Comparison of ENCODE assay signal across 23 cellular contexts in genomic region chr3:72405943-72406585, GRCh38. TPM values are rescaled to one million over a fixed set of nuclear protein-coding genes. Genes with fewer than 3 reads are reported as not detected.
A peak's percentile ranks its signal among the peaks of the same experiment; 100 is the strongest.
DNase-seq lines count a peak whose midpoint lies in the region; ATAC-seq and TF ChIP-seq lines count a peak whose summit lies in the region.
"Had no signal": no experiment of that assay in that cellular context is flagged by ENCODE, and none has a peak within 500 bp of the region (broad histone marks: within the 10 kb centered on the region; RNA-seq: fewer than 3 reads in every experiment).

No MANE protein-coding gene starts in this region.

- H3K4me1 ChIP-seq in heart left ventricle (peaks cover 0 to 79% (median 41%) of the 10 kb centered on the region in 12 donors), endodermal cell (ENCODE audit: control insufficient read depth, insufficient read depth, low read length) (peaks cover 37% of the 10 kb centered on the region)
- H3K4me1 ChIP-seq in naive thymus-derived CD4-positive, alpha-beta T cell (ENCODE audit: control insufficient read depth in 2 of 2, insufficient read depth in 2 of 2, low read length in 2 of 2): peaks cover 6 to 17% of the 10 kb centered on the region in 2 donors

- peaks cover 89% of the 10 kb centered on the region for H3K4me1 Mint-ChIP-seq in endodermal cell
- H3K4me1 Mint-ChIP-seq in naive thymus-derived CD4-positive, alpha-beta T cell: peaks cover 61 to 99% (median 93%) of the 10 kb centered on the region in 7 donors
- peaks cover 51% of the 10 kb centered on the region for H3K4me1 Mint-ChIP-seq in type B pancreatic cell (ENCODE audit: unreplicated experiment)

- no peak for DNase-seq in heart left ventricle
- no peak for DNase-seq in cardiac septum (ENCODE audit: low spot score)
- DNase-seq in endodermal cell: no peak
- no peak for DNase-seq in naive thymus-derived CD4-positive, alpha-beta T cell
- DNase-seq in type B pancreatic cell (ENCODE audit: extremely low spot score, unreplicated experiment): no peak
- no peak for DNase-seq in NCI-H774 (lab: John Stamatoyannopoulos, UW)
- DNase-seq in NCI-H524 treated with DMSO at 0.1 percent for 48 hours (lab: John Stamatoyannopoulos, UW): no peak
- DNase-seq: activated B cell treated with CpG ODN at 0.5 μM for 24 hours; activated CD8-positive, alpha-beta T cell treated with anti-CD3 and anti-CD28 coated beads, Interleukin-2, amount 10 ng/mL, durations not matched to agents 7 days and 5 days; activated naive CD4-positive, alpha-beta T cell treated with anti-CD3 and anti-CD28 coated beads, Interleukin-2, amount 50 U/mL, for 16 hours; activated T-cell treated with anti-CD3 and anti-CD28 coated beads, Interleukin-2, amount 50 U/mL, for 4 hours; CD4-positive, alpha-beta memory T cell; DMS79 treated with DMSO at 0.1 percent for 48 hours; glutamatergic neuron; mammary epithelial cell; naive thymus-derived CD8-positive, alpha-beta T cell; NCI-H1930; SHP77 treated with DMSO at 0.1 percent for 48 hours had no signal

- TF ChIP-seq CTCF in heart left ventricle (IDR thresholded peaks at IDR 0.05) (no peak), endodermal cell (conservative IDR thresholded peaks at IDR 0.05) (no peak), type B pancreatic cell (conservative IDR thresholded peaks at IDR 0.05) (no peak)

- intact Hi-C loops in heart left ventricle (cut with DNase I) (no loop called here), cardiac septum (cut with DNase I) (loop anchor here (5.0 kb wide), 1 partner anchor 36 kb away; no protein-coding TSS in a partner anchor)
- intact Hi-C loops in naive thymus-derived CD4-positive, alpha-beta T cell (cut with micrococcal nuclease): loop anchor here in 1 of 2 donors (1.0 kb wide), 1 partner anchor 7 kb away; no protein-coding TSS in a partner anchor

- H3K36me3 Mint-ChIP-seq in endodermal cell (ENCODE audit: low read depth): no peaks in the 10 kb centered on the region
- peaks cover 0 to 8% (median 0%) of the 10 kb centered on the region in 5 donors for H3K36me3 Mint-ChIP-seq in naive thymus-derived CD4-positive, alpha-beta T cell
- H3K36me3 Mint-ChIP-seq in type B pancreatic cell: peaks cover 7% of the 10 kb centered on the region
- H3K36me3 Mint-ChIP-seq: CD4-positive, alpha-beta memory T cell; naive thymus-derived CD8-positive, alpha-beta T cell had no signal

- no peak overlapping the region for H3K9ac ChIP-seq in endodermal cell (ENCODE audit: extremely low read depth, low read length, poor library complexity, severe bottlenecking)
- H3K9ac ChIP-seq: parathyroid adenoma had no signal

- WGBS in heart left ventricle, 4 donors: 24 to 34% (median 32%) methylated on average over 6 to 7 of the region's 7 CpGs
- WGBS in endodermal cell (ENCODE audit: insufficient coverage in 1 of 2, insufficient read length in 1 of 2), 2 experiments: 84 to 90% methylated on average over 5 to 6 of the region's 7 CpGs

- H3K4me3 ChIP-seq in heart left ventricle: no peak overlapping the region
- no peak overlapping the region for H3K4me3 ChIP-seq in endodermal cell (ENCODE audit: low read length)
- no peak overlapping the region for H3K4me3 ChIP-seq in naive thymus-derived CD4-positive, alpha-beta T cell (ENCODE audit: low read length)
- H3K4me3 ChIP-seq: body of pancreas had no signal

- no peak overlapping the region for H3K27ac Mint-ChIP-seq in endodermal cell
- peak overlapping the region in 1 of 9 donors; percentile 16 for H3K27ac Mint-ChIP-seq in naive thymus-derived CD4-positive, alpha-beta T cell
- no peak overlapping the region for H3K27ac Mint-ChIP-seq in type B pancreatic cell
- H3K27ac Mint-ChIP-seq: activated B cell treated with CpG ODN at 0.5 μM for 24 hours; activated CD8-positive, alpha-beta T cell treated with anti-CD3 and anti-CD28 coated beads, Interleukin-2, amount 10 ng/mL, durations not matched to agents 7 days and 5 days had no signal

- H3K27ac ChIP-seq in heart left ventricle (no peak overlapping the region), endodermal cell (ENCODE audit: low read depth, low read length) (peak overlapping the region; percentile 1)
- H3K27ac ChIP-seq in naive thymus-derived CD4-positive, alpha-beta T cell (ENCODE audit: low read depth, low read length): no peak overlapping the region
- H3K27ac ChIP-seq: body of pancreas, HL-60, parathyroid adenoma had no signal

- CTCF ChIA-PET in naive thymus-derived CD4-positive, alpha-beta T cell (lab: Charles Lee): no interaction called here

- no peaks in the 10 kb centered on the region for H3K27me3 ChIP-seq in heart left ventricle
- no peaks in the 10 kb centered on the region for H3K27me3 ChIP-seq in endodermal cell (ENCODE audit: control insufficient read depth, insufficient read depth, low read length, poor library complexity, severe bottlenecking)
- H3K27me3 ChIP-seq in naive thymus-derived CD4-positive, alpha-beta T cell (ENCODE audit: control insufficient read depth in 2 of 2, insufficient read depth in 2 of 2, low read length in 2 of 2): no peaks in the 10 kb centered on the region
- H3K27me3 ChIP-seq: body of pancreas had no signal

- no peaks in the 10 kb centered on the region for H3K36me3 ChIP-seq in heart left ventricle
- no peaks in the 10 kb centered on the region for H3K36me3 ChIP-seq in endodermal cell (ENCODE audit: control insufficient read depth, insufficient read depth, low read length)
- no peaks in the 10 kb centered on the region for H3K36me3 ChIP-seq in naive thymus-derived CD4-positive, alpha-beta T cell (ENCODE audit: control insufficient read depth in 2 of 3, insufficient read depth in 3 of 3, low read length in 3 of 3)

- H3K27me3 Mint-ChIP-seq in endodermal cell (ENCODE audit: insufficient read depth) (no peaks in the 10 kb centered on the region), type B pancreatic cell (no peaks in the 10 kb centered on the region)
- no peaks in the 10 kb centered on the region for H3K27me3 Mint-ChIP-seq in naive thymus-derived CD4-positive, alpha-beta T cell
- H3K27me3 Mint-ChIP-seq: activated B cell treated with CpG ODN at 0.5 μM for 24 hours; CD4-positive, alpha-beta memory T cell; naive thymus-derived CD8-positive, alpha-beta T cell had no signal

- ATAC-seq in heart left ventricle (peak; percentile 46 to 75 (median 70)), HG02571 (IDR thresholded peaks at IDR 0.05; ENCODE audit: unreplicated experiment) (no peak)
- peak; percentile 22 for ATAC-seq in naive thymus-derived CD4-positive, alpha-beta T cell
- ATAC-seq: activated CD8-positive, alpha-beta T cell treated with anti-CD3 and anti-CD28 coated beads, Interleukin-2, amount 10 ng/mL, durations not matched to agents 7 days and 5 days; activated T-cell treated with anti-CD3 and anti-CD28 coated beads, Interleukin-2, amount 50 U/mL, for 4 hours; body of pancreas; esophagus mucosa had no signal

- H3K4me3 Mint-ChIP-seq in endodermal cell: no peak overlapping the region
- peak overlapping the region in 4 of 10 donors; percentile 4 to 41 (median 36) for H3K4me3 Mint-ChIP-seq in naive thymus-derived CD4-positive, alpha-beta T cell
- peak overlapping the region; percentile 15 for H3K4me3 Mint-ChIP-seq in type B pancreatic cell
- H3K4me3 Mint-ChIP-seq: activated B cell treated with CpG ODN at 0.5 μM for 24 hours; activated CD8-positive, alpha-beta T cell treated with anti-CD3 and anti-CD28 coated beads, Interleukin-2, amount 10 ng/mL, durations not matched to agents 7 days and 5 days; activated T-cell treated with anti-CD3 and anti-CD28 coated beads, Interleukin-2, amount 50 U/mL, for 4 hours had no signal

- POLR2A ChIA-PET in naive thymus-derived CD4-positive, alpha-beta T cell (lab: Charles Lee): interaction anchor here (0.8 kb wide), 1 partner anchor 22 kb away, joined by 3 read pairs; no protein-coding TSS in a partner anchor

- TF ChIP-seq POLR2A in heart left ventricle (IDR thresholded peaks at IDR 0.05): no peak

- no peaks in the 10 kb centered on the region for H3K9me3 ChIP-seq in heart left ventricle
- H3K9me3 ChIP-seq in endodermal cell (ENCODE audit: control insufficient read depth, low read length): no peaks in the 10 kb centered on the region
- H3K9me3 ChIP-seq in naive thymus-derived CD4-positive, alpha-beta T cell (ENCODE audit: control insufficient read depth in 2 of 3, low read length in 3 of 3): no peaks in the 10 kb centered on the region
- H3K9me3 ChIP-seq: body of pancreas had no signal

- H3K9me3 Mint-ChIP-seq in endodermal cell (no peaks in the 10 kb centered on the region), type B pancreatic cell (no peaks in the 10 kb centered on the region)
- H3K9me3 Mint-ChIP-seq in naive thymus-derived CD4-positive, alpha-beta T cell: no peaks in the 10 kb centered on the region
- H3K9me3 Mint-ChIP-seq: activated B cell treated with CpG ODN at 0.5 μM for 24 hours; activated T-cell treated with anti-CD3 and anti-CD28 coated beads, Interleukin-2, amount 50 U/mL, for 4 hours; CD4-positive, alpha-beta memory T cell; naive thymus-derived CD8-positive, alpha-beta T cell had no signal

RNA-seq across cellular contexts. Expression of gene RYBP, which starts 40.4 kb away (rescaled TPM):
- 1 to 10 TPM; 4.9 to 9.0 (median 6.9) TPM for total RNA-seq in heart left ventricle
- polyA plus RNA-seq in heart left ventricle: 1 to 10 TPM; 3.0 to 7.7 TPM
- 11.0 TPM for total RNA-seq in cardiac septum
- 10 to 100 TPM; 25.7 to 30.9 TPM for total RNA-seq in endodermal cell
- 19.5 TPM for polyA plus RNA-seq in endodermal cell (2013, experiment 1 of 2)
- polyA plus RNA-seq in endodermal cell (2013, experiment 2 of 2): 18.7 TPM
- total RNA-seq in naive thymus-derived CD4-positive, alpha-beta T cell: 10 to 100 TPM in 3 of 5 experiments, 1 to 10 TPM in 2; 9.2 to 20.4 (median 16.4) TPM
- 1 to 10 TPM; 1.6 to 2.4 TPM for polyA plus RNA-seq in naive thymus-derived CD4-positive, alpha-beta T cell
- total RNA-seq in type B pancreatic cell (ENCODE audit: low replicate concordance): 25.8 and 30.3 TPM in 2 replicates
